ENCODE assay signal across 1 cellular context in the genomic region with DNA sequence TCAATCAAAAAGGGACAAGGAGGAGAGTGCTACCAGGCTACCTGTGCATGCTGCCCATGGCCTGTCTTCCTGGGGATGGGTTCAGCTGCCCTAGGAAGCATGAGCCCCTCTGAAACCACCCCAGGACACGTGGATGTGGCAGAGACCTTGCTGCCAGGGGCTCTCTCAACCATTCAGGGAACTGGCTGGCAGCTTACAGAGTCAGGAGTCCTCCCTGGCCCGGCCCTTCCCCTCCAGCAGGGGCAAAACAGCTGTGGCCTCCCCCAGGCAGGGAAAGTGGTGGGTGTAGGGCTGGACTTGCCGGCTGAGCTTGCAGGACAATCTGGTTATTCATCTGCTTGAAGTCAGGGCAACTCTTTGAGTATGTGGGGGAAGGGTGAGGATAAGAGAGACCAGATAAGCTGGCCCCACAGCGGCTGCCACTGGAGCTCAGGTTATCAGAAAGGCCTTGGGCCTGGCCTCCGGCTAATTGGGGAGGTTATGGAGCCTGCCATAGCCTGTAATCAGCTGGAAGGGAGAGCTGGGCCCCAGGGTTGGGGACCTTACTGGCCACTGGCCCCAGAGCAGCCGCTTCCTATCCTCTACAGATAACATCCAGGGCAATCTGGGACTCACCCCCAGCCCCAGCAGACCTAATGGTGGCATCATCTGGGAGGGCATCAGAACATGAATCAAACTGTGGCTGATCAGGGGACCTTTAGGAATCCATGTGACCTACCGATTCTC.
TF ChIP-seq lines count a peak whose summit lies in the region.

No MANE protein-coding gene starts in this region.

TF ChIP-seq in HepG2, 621 proteins besides CTCF, POLR2A, EP300 and RAD21 (continued from another document and continues in another):
- TF ChIP-seq, protein P1, sequence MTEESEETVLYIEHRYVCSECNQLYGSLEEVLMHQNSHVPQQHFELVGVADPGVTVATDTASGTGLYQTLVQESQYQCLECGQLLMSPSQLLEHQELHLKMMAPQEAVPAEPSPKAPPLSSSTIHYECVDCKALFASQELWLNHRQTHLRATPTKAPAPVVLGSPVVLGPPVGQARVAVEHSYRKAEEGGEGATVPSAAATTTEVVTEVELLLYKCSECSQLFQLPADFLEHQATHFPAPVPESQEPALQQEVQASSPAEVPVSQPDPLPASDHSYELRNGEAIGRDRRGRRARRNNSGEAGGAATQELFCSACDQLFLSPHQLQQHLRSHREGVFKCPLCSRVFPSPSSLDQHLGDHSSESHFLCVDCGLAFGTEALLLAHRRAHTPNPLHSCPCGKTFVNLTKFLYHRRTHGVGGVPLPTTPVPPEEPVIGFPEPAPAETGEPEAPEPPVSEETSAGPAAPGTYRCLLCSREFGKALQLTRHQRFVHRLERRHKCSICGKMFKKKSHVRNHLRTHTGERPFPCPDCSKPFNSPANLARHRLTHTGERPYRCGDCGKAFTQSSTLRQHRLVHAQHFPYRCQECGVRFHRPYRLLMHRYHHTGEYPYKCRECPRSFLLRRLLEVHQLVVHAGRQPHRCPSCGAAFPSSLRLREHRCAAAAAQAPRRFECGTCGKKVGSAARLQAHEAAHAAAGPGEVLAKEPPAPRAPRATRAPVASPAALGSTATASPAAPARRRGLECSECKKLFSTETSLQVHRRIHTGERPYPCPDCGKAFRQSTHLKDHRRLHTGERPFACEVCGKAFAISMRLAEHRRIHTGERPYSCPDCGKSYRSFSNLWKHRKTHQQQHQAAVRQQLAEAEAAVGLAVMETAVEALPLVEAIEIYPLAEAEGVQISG (CRISPR knock-in tag; IDR thresholded peaks at IDR 0.05) = peak; percentile 68
- TF ChIP-seq, protein P2, sequence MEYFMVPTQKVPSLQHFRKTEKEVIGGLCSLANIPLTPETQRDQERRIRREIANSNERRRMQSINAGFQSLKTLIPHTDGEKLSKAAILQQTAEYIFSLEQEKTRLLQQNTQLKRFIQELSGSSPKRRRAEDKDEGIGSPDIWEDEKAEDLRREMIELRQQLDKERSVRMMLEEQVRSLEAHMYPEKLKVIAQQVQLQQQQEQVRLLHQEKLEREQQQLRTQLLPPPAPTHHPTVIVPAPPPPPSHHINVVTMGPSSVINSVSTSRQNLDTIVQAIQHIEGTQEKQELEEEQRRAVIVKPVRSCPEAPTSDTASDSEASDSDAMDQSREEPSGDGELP (IDR thresholded peaks at IDR 0.05; ENCODE audit: borderline replicate concordance, low read depth) = peak; percentile 96
- TF ChIP-seq RBM39 (IDR thresholded peaks at IDR 0.05; ENCODE audit: low read depth, low read length, poor library complexity, severe bottlenecking) (peak; percentile 85), ZNF354B (CRISPR knock-in tag; IDR thresholded peaks at IDR 0.05) (no peak), SP5 (CRISPR knock-in tag; IDR thresholded peaks at IDR 0.05; ENCODE audit: borderline replicate concordance, low read depth) (peak; percentile 52; the same call in 1 of the 2 replicates), ZFP36L2 (CRISPR knock-in tag; IDR thresholded peaks at IDR 0.05) (no peak), WIZ (CRISPR knock-in tag; IDR thresholded peaks at IDR 0.05) (no peak), IKZF1 (IDR thresholded peaks at IDR 0.05) (no peak), MAF1 (CRISPR knock-in tag; IDR thresholded peaks at IDR 0.05; ENCODE audit: borderline replicate concordance) (no peak), FOXO1 (CRISPR knock-in tag; IDR thresholded peaks at IDR 0.05) (0 out of 2 replicates have a peak, but pooled peaks have one; percentile 51), RNF2 (conservative IDR thresholded peaks at IDR 0.05; ENCODE audit: low read depth) (no peak), NR2F6 (IDR thresholded peaks at IDR 0.05) (peak; percentile 79), NR2F6 (CRISPR knock-in tag; IDR thresholded peaks at IDR 0.05) (peak; percentile 75), ZNF703 (CRISPR knock-in tag; IDR thresholded peaks at IDR 0.05; ENCODE audit: borderline replicate concordance) (no peak), HCFC1 (IDR thresholded peaks at IDR 0.05; ENCODE audit: low read depth, low read length) (no peak), ZNF367 (CRISPR knock-in tag; IDR thresholded peaks at IDR 0.05; ENCODE audit: borderline replicate concordance) (no peak), E2F5 (CRISPR knock-in tag; conservative IDR thresholded peaks at IDR 0.05) (0 out of 2 replicates have a peak, but pooled peaks have one; percentile 24), ZNF20 (CRISPR knock-in tag; IDR thresholded peaks at IDR 0.05) (no peak), FOXA1 (IDR thresholded peaks at IDR 0.05) (no peak), FOXA1 (CRISPR knock-in tag; IDR thresholded peaks at IDR 0.05) (peak; percentile 54; the same call in 1 of the 2 replicates), FIP1L1 (IDR thresholded peaks at IDR 0.05; ENCODE audit: borderline replicate concordance, insufficient read depth, low read depth, low read length) (no peak), ZNF207 (IDR thresholded peaks at IDR 0.05; ENCODE audit: borderline replicate concordance) (no peak), ZBTB3 (CRISPR knock-in tag; IDR thresholded peaks at IDR 0.05; ENCODE audit: borderline replicate concordance, low read depth) (no peak), EED (CRISPR knock-in tag; IDR thresholded peaks at IDR 0.05) (no peak), FOXP1 (IDR thresholded peaks at IDR 0.05) (no peak), FOXP1 (CRISPR knock-in tag; IDR thresholded peaks at IDR 0.05) (0 out of 2 replicates have a peak, but pooled peaks have one; percentile 6), KDM1A (CRISPR knock-in tag; IDR thresholded peaks at IDR 0.05) (no peak), GFI1 (CRISPR knock-in tag; IDR thresholded peaks at IDR 0.05; ENCODE audit: borderline replicate concordance) (peak; percentile 87; the same call in 1 of the 2 replicates), FOXM1 (CRISPR knock-in tag; IDR thresholded peaks at IDR 0.05) (no peak), GABPA (IDR thresholded peaks at IDR 0.05; ENCODE audit: low read depth, low read length) (no peak), GABPA (CRISPR knock-in tag; IDR thresholded peaks at IDR 0.05; ENCODE audit: low read depth) (no peak), DZIP1 (CRISPR knock-in tag; IDR thresholded peaks at IDR 0.05) (no peak; the same call in 1 of the 2 replicates), ZFAT (CRISPR knock-in tag; conservative IDR thresholded peaks at IDR 0.05) (no peak)
- TF ChIP-seq, protein P3, sequence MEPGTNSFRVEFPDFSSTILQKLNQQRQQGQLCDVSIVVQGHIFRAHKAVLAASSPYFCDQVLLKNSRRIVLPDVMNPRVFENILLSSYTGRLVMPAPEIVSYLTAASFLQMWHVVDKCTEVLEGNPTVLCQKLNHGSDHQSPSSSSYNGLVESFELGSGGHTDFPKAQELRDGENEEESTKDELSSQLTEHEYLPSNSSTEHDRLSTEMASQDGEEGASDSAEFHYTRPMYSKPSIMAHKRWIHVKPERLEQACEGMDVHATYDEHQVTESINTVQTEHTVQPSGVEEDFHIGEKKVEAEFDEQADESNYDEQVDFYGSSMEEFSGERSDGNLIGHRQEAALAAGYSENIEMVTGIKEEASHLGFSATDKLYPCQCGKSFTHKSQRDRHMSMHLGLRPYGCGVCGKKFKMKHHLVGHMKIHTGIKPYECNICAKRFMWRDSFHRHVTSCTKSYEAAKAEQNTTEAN (CRISPR knock-in tag; conservative IDR thresholded peaks at IDR 0.05) = no peak
- TF ChIP-seq, protein P4, sequence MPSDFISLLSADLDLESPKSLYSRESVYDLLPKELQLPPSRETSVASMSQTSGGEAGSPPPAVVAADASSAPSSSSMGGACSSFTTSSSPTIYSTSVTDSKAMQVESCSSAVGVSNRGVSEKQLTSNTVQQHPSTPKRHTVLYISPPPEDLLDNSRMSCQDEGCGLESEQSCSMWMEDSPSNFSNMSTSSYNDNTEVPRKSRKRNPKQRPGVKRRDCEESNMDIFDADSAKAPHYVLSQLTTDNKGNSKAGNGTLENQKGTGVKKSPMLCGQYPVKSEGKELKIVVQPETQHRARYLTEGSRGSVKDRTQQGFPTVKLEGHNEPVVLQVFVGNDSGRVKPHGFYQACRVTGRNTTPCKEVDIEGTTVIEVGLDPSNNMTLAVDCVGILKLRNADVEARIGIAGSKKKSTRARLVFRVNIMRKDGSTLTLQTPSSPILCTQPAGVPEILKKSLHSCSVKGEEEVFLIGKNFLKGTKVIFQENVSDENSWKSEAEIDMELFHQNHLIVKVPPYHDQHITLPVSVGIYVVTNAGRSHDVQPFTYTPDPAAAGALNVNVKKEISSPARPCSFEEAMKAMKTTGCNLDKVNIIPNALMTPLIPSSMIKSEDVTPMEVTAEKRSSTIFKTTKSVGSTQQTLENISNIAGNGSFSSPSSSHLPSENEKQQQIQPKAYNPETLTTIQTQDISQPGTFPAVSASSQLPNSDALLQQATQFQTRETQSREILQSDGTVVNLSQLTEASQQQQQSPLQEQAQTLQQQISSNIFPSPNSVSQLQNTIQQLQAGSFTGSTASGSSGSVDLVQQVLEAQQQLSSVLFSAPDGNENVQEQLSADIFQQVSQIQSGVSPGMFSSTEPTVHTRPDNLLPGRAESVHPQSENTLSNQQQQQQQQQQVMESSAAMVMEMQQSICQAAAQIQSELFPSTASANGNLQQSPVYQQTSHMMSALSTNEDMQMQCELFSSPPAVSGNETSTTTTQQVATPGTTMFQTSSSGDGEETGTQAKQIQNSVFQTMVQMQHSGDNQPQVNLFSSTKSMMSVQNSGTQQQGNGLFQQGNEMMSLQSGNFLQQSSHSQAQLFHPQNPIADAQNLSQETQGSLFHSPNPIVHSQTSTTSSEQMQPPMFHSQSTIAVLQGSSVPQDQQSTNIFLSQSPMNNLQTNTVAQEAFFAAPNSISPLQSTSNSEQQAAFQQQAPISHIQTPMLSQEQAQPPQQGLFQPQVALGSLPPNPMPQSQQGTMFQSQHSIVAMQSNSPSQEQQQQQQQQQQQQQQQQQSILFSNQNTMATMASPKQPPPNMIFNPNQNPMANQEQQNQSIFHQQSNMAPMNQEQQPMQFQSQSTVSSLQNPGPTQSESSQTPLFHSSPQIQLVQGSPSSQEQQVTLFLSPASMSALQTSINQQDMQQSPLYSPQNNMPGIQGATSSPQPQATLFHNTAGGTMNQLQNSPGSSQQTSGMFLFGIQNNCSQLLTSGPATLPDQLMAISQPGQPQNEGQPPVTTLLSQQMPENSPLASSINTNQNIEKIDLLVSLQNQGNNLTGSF (CRISPR knock-in tag; IDR thresholded peaks at IDR 0.05) = 0 out of 2 replicates have a peak, but pooled peaks have one; percentile 27
- TF ChIP-seq, protein P5, sequence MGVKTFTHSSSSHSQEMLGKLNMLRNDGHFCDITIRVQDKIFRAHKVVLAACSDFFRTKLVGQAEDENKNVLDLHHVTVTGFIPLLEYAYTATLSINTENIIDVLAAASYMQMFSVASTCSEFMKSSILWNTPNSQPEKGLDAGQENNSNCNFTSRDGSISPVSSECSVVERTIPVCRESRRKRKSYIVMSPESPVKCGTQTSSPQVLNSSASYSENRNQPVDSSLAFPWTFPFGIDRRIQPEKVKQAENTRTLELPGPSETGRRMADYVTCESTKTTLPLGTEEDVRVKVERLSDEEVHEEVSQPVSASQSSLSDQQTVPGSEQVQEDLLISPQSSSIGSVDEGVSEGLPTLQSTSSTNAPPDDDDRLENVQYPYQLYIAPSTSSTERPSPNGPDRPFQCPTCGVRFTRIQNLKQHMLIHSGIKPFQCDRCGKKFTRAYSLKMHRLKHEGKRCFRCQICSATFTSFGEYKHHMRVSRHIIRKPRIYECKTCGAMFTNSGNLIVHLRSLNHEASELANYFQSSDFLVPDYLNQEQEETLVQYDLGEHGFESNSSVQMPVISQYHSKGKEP (CRISPR knock-in tag; IDR thresholded peaks at IDR 0.05) = no peak
- TF ChIP-seq, protein P6, sequence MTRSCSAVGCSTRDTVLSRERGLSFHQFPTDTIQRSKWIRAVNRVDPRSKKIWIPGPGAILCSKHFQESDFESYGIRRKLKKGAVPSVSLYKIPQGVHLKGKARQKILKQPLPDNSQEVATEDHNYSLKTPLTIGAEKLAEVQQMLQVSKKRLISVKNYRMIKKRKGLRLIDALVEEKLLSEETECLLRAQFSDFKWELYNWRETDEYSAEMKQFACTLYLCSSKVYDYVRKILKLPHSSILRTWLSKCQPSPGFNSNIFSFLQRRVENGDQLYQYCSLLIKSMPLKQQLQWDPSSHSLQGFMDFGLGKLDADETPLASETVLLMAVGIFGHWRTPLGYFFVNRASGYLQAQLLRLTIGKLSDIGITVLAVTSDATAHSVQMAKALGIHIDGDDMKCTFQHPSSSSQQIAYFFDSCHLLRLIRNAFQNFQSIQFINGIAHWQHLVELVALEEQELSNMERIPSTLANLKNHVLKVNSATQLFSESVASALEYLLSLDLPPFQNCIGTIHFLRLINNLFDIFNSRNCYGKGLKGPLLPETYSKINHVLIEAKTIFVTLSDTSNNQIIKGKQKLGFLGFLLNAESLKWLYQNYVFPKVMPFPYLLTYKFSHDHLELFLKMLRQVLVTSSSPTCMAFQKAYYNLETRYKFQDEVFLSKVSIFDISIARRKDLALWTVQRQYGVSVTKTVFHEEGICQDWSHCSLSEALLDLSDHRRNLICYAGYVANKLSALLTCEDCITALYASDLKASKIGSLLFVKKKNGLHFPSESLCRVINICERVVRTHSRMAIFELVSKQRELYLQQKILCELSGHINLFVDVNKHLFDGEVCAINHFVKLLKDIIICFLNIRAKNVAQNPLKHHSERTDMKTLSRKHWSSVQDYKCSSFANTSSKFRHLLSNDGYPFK (CRISPR knock-in tag; IDR thresholded peaks at IDR 0.05; ENCODE audit: borderline replicate concordance) = peak; percentile 44; the same call in 1 of the 2 replicates
